ENCODE assay signal across 16 cellular contexts in genomic region chr5:16803831-16804230, GRCh38.
DNase-seq lines count a peak whose midpoint lies in the region; ATAC-seq, FAIRE-seq and TF ChIP-seq lines count a peak whose summit lies in the region.
"Had no signal": no experiment of that assay in that cellular context is flagged by ENCODE, and none has a peak within 500 bp of the region (broad histone marks: within the 10 kb centered on the region; RNA-seq: fewer than 3 reads in every experiment).

No MANE protein-coding gene starts in this region.

- no TSS peak for BruUV-seq in IMR-90 (replicated peaks; lab: Mats Ljungman, UMichigan)

- H2AFZ ChIP-seq in GM23248 (no peak overlapping the region), IMR-90 (replicated peaks; ENCODE audit: low read length, poor library complexity) (no peak overlapping the region)

- in situ Hi-C loops in GM23248 (cut with MboI) = no loop called here
- in situ Hi-C loops in IMR-90 (cut with MboI; ENCODE audit: low sequenced_read_pairs) = loop anchor here (5.0 kb wide), 1 partner anchor 128 kb away; no protein-coding TSS in a partner anchor

- intact Hi-C loops in IMR-90 (cut with micrococcal nuclease) = no loop called here
- intact Hi-C loops in sciatic nerve (cut with DNase I) = no loop called here

- no peak overlapping the region for H2BK5ac ChIP-seq in IMR-90 (ENCODE audit: low read depth, low read length, poor library complexity, severe bottlenecking)

- H4K91ac ChIP-seq in IMR-90 (ENCODE audit: insufficient read depth, low read depth, low read length) = no peak overlapping the region

- H3K4me1 ChIP-seq in GM23248 (ENCODE audit: insufficient read depth) (peaks cover 19% of the 10 kb centered on the region), IMR-90 (ENCODE audit: control insufficient read depth, insufficient read depth, low read length) (peaks cover 9% of the 10 kb centered on the region)

- H3K23ac ChIP-seq in IMR-90 (ENCODE audit: low read depth, low read length) = no peak overlapping the region

- peaks cover 18 to 81% of the 10 kb centered on the region in 2 experiments for H3K79me1 ChIP-seq in IMR-90 (ENCODE audit: low read depth in 1 of 2, low read length in 2 of 2)

- TF ChIP-seq RAD21 in IMR-90 (IDR thresholded peaks at IDR 0.05; ENCODE audit: low read length) = no peak

- H3K27me3 ChIP-seq in GM23248 (replicated peaks; ENCODE audit: insufficient read depth) (no peaks in the 10 kb centered on the region), IMR-90 (ENCODE audit: control insufficient read depth, insufficient read depth, low read length) (no peaks in the 10 kb centered on the region)
- H3K27me3 ChIP-seq: SJSA1 had no signal

- POLR2A ChIA-PET in IMR-90 (lab: Charles Lee; ENCODE audit: unreplicated experiment) = no interaction called here

- H3K4me3 ChIP-seq in GM23248 (no peak overlapping the region), IMR-90 (ENCODE audit: insufficient read depth, low read depth, low read length) (no peak overlapping the region)
- H3K4me3 ChIP-seq: SJSA1 had no signal

- H3K4me2 ChIP-seq in GM23248 (ENCODE audit: unreplicated experiment) = no peak overlapping the region
- H3K4me2 ChIP-seq in IMR-90 (ENCODE audit: low read depth, low read length) = no peak overlapping the region

- H4K5ac ChIP-seq in IMR-90 (ENCODE audit: low read depth, low read length) = no peak overlapping the region

- no peak overlapping the region for H2BK120ac ChIP-seq in IMR-90 (ENCODE audit: low read depth, low read length)

- no peak overlapping the region for H2AK5ac ChIP-seq in IMR-90 (ENCODE audit: low read depth, low read length)

- no peaks in the 10 kb centered on the region for H3K9me3 ChIP-seq in GM23248 (ENCODE audit: low read depth)
- no peaks in the 10 kb centered on the region for H3K9me3 ChIP-seq in IMR-90 (ENCODE audit: control insufficient read depth, insufficient read depth, low read length)
- H3K9me3 ChIP-seq: SJSA1 had no signal

- H4K20me1 ChIP-seq in GM23248 (ENCODE audit: insufficient read depth) (no peaks in the 10 kb centered on the region), IMR-90 (ENCODE audit: insufficient read depth, low read length) (peaks cover 96% of the 10 kb centered on the region)

- no peak overlapping the region for H3K18ac ChIP-seq in IMR-90 (ENCODE audit: low read depth, low read length)

- peak overlapping the region; percentile 15 for H2AK9ac ChIP-seq in IMR-90 (replicated peaks; ENCODE audit: low read depth, low read length, poor library complexity)

- WGBS in GM23248 (ENCODE audit: low coverage in 1 of 2, low lambda C conversion rate in 2 of 2, missing lambda C conversion rate in 2 of 2), 2 experiments = 81 to 89% methylated on average over 9 of the region's 9 CpGs
- 81% methylated on average over 4 of the region's 9 CpGs; no CpG with 5 or more reads in 1 of the 2 experiments for WGBS in IMR-90 (ENCODE audit: extremely low coverage in 2 of 2, insufficient read length in 1 of 2), 2 experiments

- no peak overlapping the region for H3K4ac ChIP-seq in IMR-90 (ENCODE audit: low read depth, low read length)

- H3K56ac ChIP-seq in IMR-90 (ENCODE audit: extremely low read depth, insufficient read depth, low read length) = no peak overlapping the region

- H2BK20ac ChIP-seq in IMR-90 (ENCODE audit: low read depth, low read length) = no peak overlapping the region

- CTCF ChIA-PET in IMR-90 (lab: Yijun Ruan, JAX) = no interaction called here

- no peaks in the 10 kb centered on the region for H3K9me2 ChIP-seq in GM23248 (ENCODE audit: insufficient read depth)

- DNase-seq in GM23248 = peak; percentile 36
- DNase-seq in IMR-90 = no peak
- peak; percentile 77 for DNase-seq in islet precursor cell
- no peak for DNase-seq in sciatic nerve (ENCODE audit: low spot score)
- DNase-seq in GDM1 (lab: John Stamatoyannopoulos, UW) = no peak
- no peak for DNase-seq in H54 (ENCODE audit: insufficient read length, low spot score)
- DNase-seq: AML-193, COR-L47, NCI-H1417, NCI-H187 treated with DMSO at 0.1 percent for 48 hours, NCI-H446, NCI-H69, PC-3, SW 1271 had no signal

- no peak for ATAC-seq in IMR-90 (ENCODE audit: low read depth)
- ATAC-seq in sciatic nerve = peak; percentile 42
- no peak for ATAC-seq in HG02973 (IDR thresholded peaks at IDR 0.05; ENCODE audit: unreplicated experiment)
- ATAC-seq: PC-3 had no signal

- peak overlapping the region; percentile 25; the same call in 1 of the 2 replicates for H3K14ac ChIP-seq in IMR-90 (replicated peaks; ENCODE audit: low read depth, low read length)

- TF ChIP-seq CTCF in IMR-90 (conservative IDR thresholded peaks at IDR 0.05; ENCODE audit: low read depth, low read length) = no peak

- peaks cover 100% of the 10 kb centered on the region for H3K79me2 ChIP-seq in GM23248 (ENCODE audit: insufficient read depth)

- no peak for FAIRE-seq in H54 (lab: Jason Lieb, UNC)

- H3K27ac ChIP-seq in GM23248 = peak overlapping the region; percentile 21
- H3K27ac ChIP-seq in IMR-90 (ENCODE audit: insufficient read depth, low read length) = no peak overlapping the region
- H3K27ac ChIP-seq: SJSA1 had no signal

- H3F3A ChIP-seq in GM23248 (ENCODE audit: insufficient read depth) = peaks cover 39% of the 10 kb centered on the region

- H3K36me3 ChIP-seq in GM23248 (ENCODE audit: low read depth) (no peaks in the 10 kb centered on the region), IMR-90 (ENCODE audit: control insufficient read depth, insufficient read depth, low read length) (peaks cover 3% of the 10 kb centered on the region; the same call in 1 of the 2 replicates)
- H3K36me3 ChIP-seq: SJSA1 had no signal

- dilution Hi-C loops in IMR-90 (cut with HindIII; ENCODE audit: low sequenced_read_pairs, unreplicated experiment) = no loop called here

- H4K8ac ChIP-seq in IMR-90 (ENCODE audit: low read depth in 2 of 2, low read length in 2 of 2) = no peak overlapping the region

- TF ChIP-seq POLR2A in IMR-90 (IDR thresholded peaks at IDR 0.05; ENCODE audit: low read depth, low read length) (no peak), H54 (IDR thresholded peaks at IDR 0.05; ENCODE audit: low read depth, low read length) (no peak)

- H3K9ac ChIP-seq in GM23248 = no peak overlapping the region
- H3K9ac ChIP-seq in IMR-90 (ENCODE audit: low read depth, low read length) = no peak overlapping the region

- H3K9me1 ChIP-seq in IMR-90 (ENCODE audit: insufficient read depth, low read length) = peaks cover 35% of the 10 kb centered on the region

- H2BK15ac ChIP-seq in IMR-90 (ENCODE audit: low read depth, low read length) = no peak overlapping the region

TF ChIP-seq in IMR-90, 13 proteins besides CTCF, POLR2A, EP300 and RAD21:
- TF ChIP-seq NFE2L2 (IDR thresholded peaks at IDR 0.05; ENCODE audit: low read depth, low read length) = no peak
- no peak for TF ChIP-seq USF2 (IDR thresholded peaks at IDR 0.05; ENCODE audit: low read depth, low read length)
- no peak for TF ChIP-seq CEBPB (IDR thresholded peaks at IDR 0.05; ENCODE audit: low read depth, low read length)
- TF ChIP-seq BHLHE40 (IDR thresholded peaks at IDR 0.05; ENCODE audit: low read depth, low read length) = no peak
- no peak for TF ChIP-seq CHD1 (IDR thresholded peaks at IDR 0.05; ENCODE audit: low read depth, low read length)
- no peak for TF ChIP-seq MAZ (IDR thresholded peaks at IDR 0.05; ENCODE audit: borderline replicate concordance, low read depth, low read length)
- no peak for TF ChIP-seq MAFK (IDR thresholded peaks at IDR 0.05; ENCODE audit: low read depth, low read length)
- no peak for TF ChIP-seq MXI1 (IDR thresholded peaks at IDR 0.05; ENCODE audit: borderline replicate concordance, low read depth, low read length)
- TF ChIP-seq RFX5 (IDR thresholded peaks at IDR 0.05; ENCODE audit: low read depth, low read length) = no peak
- no peak for TF ChIP-seq SMC3 (IDR thresholded peaks at IDR 0.05; ENCODE audit: low read depth, low read length)
- no peak for TF ChIP-seq RCOR1 (IDR thresholded peaks at IDR 0.05; ENCODE audit: insufficient replicate concordance, low read length)
- TF ChIP-seq, protein P1, sequence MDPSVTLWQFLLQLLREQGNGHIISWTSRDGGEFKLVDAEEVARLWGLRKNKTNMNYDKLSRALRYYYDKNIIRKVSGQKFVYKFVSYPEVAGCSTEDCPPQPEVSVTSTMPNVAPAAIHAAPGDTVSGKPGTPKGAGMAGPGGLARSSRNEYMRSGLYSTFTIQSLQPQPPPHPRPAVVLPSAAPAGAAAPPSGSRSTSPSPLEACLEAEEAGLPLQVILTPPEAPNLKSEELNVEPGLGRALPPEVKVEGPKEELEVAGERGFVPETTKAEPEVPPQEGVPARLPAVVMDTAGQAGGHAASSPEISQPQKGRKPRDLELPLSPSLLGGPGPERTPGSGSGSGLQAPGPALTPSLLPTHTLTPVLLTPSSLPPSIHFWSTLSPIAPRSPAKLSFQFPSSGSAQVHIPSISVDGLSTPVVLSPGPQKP (IDR thresholded peaks at IDR 0.05; ENCODE audit: borderline replicate concordance, low read depth, low read length) = no peak
- TF ChIP-seq FOS (IDR thresholded peaks at IDR 0.05; ENCODE audit: low read depth, low read length) = no peak

Comparison
In these comparisons a context has a peak if more than half of its experiments do, and no peak if none do; other contexts are left out.
1. DNase-seq: peak in GM23248 (single experiment) and islet precursor cell (single experiment); none in IMR-90 (single experiment), sciatic nerve (single experiment), GDM1 (single experiment) and H54 (single experiment).